Comparison of ENCODE assay signal across 1 cellular context in the genomic region with DNA sequence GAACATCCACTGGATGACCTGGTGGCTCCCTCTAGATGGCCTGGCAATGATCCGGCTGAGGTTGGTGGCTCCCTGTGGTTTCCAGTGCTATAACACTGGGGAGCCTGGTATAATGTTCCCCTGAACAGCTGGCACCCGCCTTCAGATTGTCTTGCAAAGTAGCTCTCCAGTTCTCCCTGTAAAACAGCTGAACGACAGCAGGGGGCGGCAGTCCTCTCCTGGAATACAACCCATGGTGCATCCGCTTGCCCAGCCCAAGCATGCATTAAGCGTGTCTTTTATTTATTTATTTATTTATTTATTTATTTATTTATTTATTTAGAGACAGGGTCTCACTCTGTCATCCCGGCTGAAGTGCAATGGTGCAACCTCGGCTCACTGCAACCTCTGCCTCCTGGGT.
TF ChIP-seq lines count a peak whose summit lies in the region.

No MANE protein-coding gene starts in this region.

TF ChIP-seq in GM12878, 131 proteins besides CTCF, POLR2A, EP300 and RAD21 (continued from another document):
- TF ChIP-seq, protein P1, sequence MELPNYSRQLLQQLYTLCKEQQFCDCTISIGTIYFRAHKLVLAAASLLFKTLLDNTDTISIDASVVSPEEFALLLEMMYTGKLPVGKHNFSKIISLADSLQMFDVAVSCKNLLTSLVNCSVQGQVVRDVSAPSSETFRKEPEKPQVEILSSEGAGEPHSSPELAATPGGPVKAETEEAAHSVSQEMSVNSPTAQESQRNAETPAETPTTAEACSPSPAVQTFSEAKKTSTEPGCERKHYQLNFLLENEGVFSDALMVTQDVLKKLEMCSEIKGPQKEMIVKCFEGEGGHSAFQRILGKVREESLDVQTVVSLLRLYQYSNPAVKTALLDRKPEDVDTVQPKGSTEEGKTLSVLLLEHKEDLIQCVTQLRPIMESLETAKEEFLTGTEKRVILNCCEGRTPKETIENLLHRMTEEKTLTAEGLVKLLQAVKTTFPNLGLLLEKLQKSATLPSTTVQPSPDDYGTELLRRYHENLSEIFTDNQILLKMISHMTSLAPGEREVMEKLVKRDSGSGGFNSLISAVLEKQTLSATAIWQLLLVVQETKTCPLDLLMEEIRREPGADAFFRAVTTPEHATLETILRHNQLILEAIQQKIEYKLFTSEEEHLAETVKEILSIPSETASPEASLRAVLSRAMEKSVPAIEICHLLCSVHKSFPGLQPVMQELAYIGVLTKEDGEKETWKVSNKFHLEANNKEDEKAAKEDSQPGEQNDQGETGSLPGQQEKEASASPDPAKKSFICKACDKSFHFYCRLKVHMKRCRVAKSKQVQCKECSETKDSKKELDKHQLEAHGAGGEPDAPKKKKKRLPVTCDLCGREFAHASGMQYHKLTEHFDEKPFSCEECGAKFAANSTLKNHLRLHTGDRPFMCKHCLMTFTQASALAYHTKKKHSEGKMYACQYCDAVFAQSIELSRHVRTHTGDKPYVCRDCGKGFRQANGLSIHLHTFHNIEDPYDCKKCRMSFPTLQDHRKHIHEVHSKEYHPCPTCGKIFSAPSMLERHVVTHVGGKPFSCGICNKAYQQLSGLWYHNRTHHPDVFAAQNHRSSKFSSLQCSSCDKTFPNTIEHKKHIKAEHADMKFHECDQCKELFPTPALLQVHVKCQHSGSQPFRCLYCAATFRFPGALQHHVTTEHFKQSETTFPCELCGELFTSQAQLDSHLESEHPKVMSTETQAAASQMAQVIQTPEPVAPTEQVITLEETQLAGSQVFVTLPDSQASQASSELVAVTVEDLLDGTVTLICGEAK (IDR thresholded peaks at IDR 0.05; ENCODE audit: borderline replicate concordance), result no peak
